In genomic region chr4:27813699-27814425, GRCh38 we compare ENCODE assay signal across 8 cellular contexts.
DNase-seq lines count a peak whose midpoint lies in the region; ATAC-seq, FAIRE-seq and TF ChIP-seq lines count a peak whose summit lies in the region.
"Not testable (repeated sequence)": the region's sequence is repeated elsewhere in the genome, so short reads cannot be mapped to it uniquely, and the experiment has no call there.

No MANE protein-coding gene starts in this region.

- H3K9me2 ChIP-seq in MM.1S (replicated peaks; ENCODE audit: insufficient read depth, low read length) = not testable (repeated sequence)

- H3K79me2 ChIP-seq in MM.1S (ENCODE audit: low read length) = not testable (repeated sequence)

- H3K36me3 Mint-ChIP-seq in WTC11 = peaks cover 22% of the 10 kb centered on the region
- H3K36me3 Mint-ChIP-seq in nephron (ENCODE audit: low read depth) = not testable (repeated sequence)

- H3K9ac ChIP-seq in MM.1S (ENCODE audit: low read length) = peak overlapping the region; percentile 59; the same call in 1 of the 2 replicates

- H3F3A ChIP-seq in MM.1S (ENCODE audit: insufficient read depth, low read length) = peaks cover 24% of the 10 kb centered on the region

- TF ChIP-seq POLR2A in A549 (IDR thresholded peaks at IDR 0.05; ENCODE audit: low read length) = not testable (repeated sequence)

- not testable (repeated sequence) for TF ChIP-seq RAD21 in A549 (conservative IDR thresholded peaks at IDR 0.05 in 1 of 2, IDR thresholded peaks at IDR 0.05 in 1 of 2)

- peaks cover 38% of the 10 kb centered on the region for H3K9me3 Mint-ChIP-seq in WTC11
- not testable (repeated sequence) for H3K9me3 Mint-ChIP-seq in nephron

- H4K20me1 ChIP-seq in MM.1S (ENCODE audit: insufficient read depth, low read length) = not testable (repeated sequence)

- not testable (repeated sequence) for H3K27me3 Mint-ChIP-seq in WTC11 (ENCODE audit: low read depth); nephron (ENCODE audit: low read depth)

- TF ChIP-seq CTCF in A549 (IDR thresholded peaks at IDR 0.05); MM.1S (IDR thresholded peaks at IDR 0.05; ENCODE audit: low read length); WTC11 (IDR thresholded peaks at IDR 0.05); epithelial cell of esophagus (IDR thresholded peaks at IDR 0.05; ENCODE audit: insufficient read depth, low read depth, low read length, missing control alignments); nephron (IDR thresholded peaks at IDR 0.05; ENCODE audit: unreplicated experiment in 3 of 3): not testable (repeated sequence)

- H3K27me3 ChIP-seq in MM.1S (replicated peaks; ENCODE audit: insufficient read depth, low read length) = not testable (repeated sequence)

- H3K27ac Mint-ChIP-seq in WTC11 (peak overlapping the region; percentile 57; the same call in 1 of the 2 replicates), nephron (peak overlapping the region in 2 of 3 experiments; percentile 28 to 36)

- not testable (repeated sequence) for H3K4me1 Mint-ChIP-seq in WTC11, nephron

- TF ChIP-seq EP300 in A549 (IDR thresholded peaks at IDR 0.05) = not testable (repeated sequence)

- H2AFZ ChIP-seq in MM.1S (ENCODE audit: low read length) = peak overlapping the region; percentile 47

- H3K9me3 ChIP-seq in A549; MM.1S (replicated peaks; ENCODE audit: insufficient read depth, low read length): not testable (repeated sequence)

- not testable (repeated sequence) for DNase-seq in A549 (ENCODE audit: low read depth in 1 of 2, low spot score in 1 of 2); WTC11 (ENCODE audit: low spot score)
- peak; percentile 87 for DNase-seq in MM.1S
- peak; percentile 35 for DNase-seq in epithelial cell of esophagus (ENCODE audit: low read depth)

- not testable (repeated sequence) for H3K27ac ChIP-seq in A549
- peak overlapping the region; percentile 88 for H3K27ac ChIP-seq in MM.1S (ENCODE audit: low read length)

- not testable (repeated sequence) for ATAC-seq in A549, WTC11
- peak; percentile 82 for ATAC-seq in GM18511 (IDR thresholded peaks at IDR 0.05; ENCODE audit: unreplicated experiment)
- peak; percentile 47 for ATAC-seq in GM21619 (IDR thresholded peaks at IDR 0.05; ENCODE audit: unreplicated experiment)
- ATAC-seq in HG02981 (IDR thresholded peaks at IDR 0.05; ENCODE audit: unreplicated experiment) = peak; percentile 87

- POLR2A ChIA-PET in A549 (lab: Yijun Ruan, JAX); WTC11 (lab: Charles Lee): not testable (repeated sequence)

- H3K4me2 ChIP-seq in A549 (peak overlapping the region; percentile 32), MM.1S (ENCODE audit: low read depth, low read length) (peak overlapping the region; percentile 43; the same call in 1 of the 2 replicates)

- H3K4me3 ChIP-seq in A549; epithelial cell of esophagus (ENCODE audit: low read length): not testable (repeated sequence)
- peak overlapping the region; percentile 59 for H3K4me3 ChIP-seq in MM.1S (ENCODE audit: low read length)

- WGBS in A549 (ENCODE audit: missing lambda C conversion rate) = 11% methylated on average over 18 of the region's 18 CpGs

- FAIRE-seq in A549 (lab: Jason Lieb, UNC) = not testable (repeated sequence)

- H3K36me3 ChIP-seq in MM.1S (replicated peaks; ENCODE audit: insufficient read depth, low read length) = not testable (repeated sequence)

- not testable (repeated sequence) for H3K4me1 ChIP-seq in A549
- peaks cover 14% of the 10 kb centered on the region for H3K4me1 ChIP-seq in MM.1S (ENCODE audit: low read length)

- not testable (repeated sequence) for H3K4me3 Mint-ChIP-seq in WTC11
- peak overlapping the region in 2 of 3 experiments; percentile 37 to 52 for H3K4me3 Mint-ChIP-seq in nephron

- CTCF ChIA-PET in A549 (lab: Yijun Ruan, JAX); WTC11 (lab: Charles Lee): not testable (repeated sequence)
